22 cellular contexts compared by ENCODE assay signal in genomic region chr4:185644408-185644807, GRCh38.
DNase-seq lines count a peak whose midpoint lies in the region; ATAC-seq, FAIRE-seq and TF ChIP-seq lines count a peak whose summit lies in the region.
"Had no signal": no experiment of that assay in that cellular context is flagged by ENCODE, and none has a peak within 500 bp of the region (broad histone marks: within the 10 kb centered on the region; RNA-seq: fewer than 3 reads in every experiment).

No MANE protein-coding gene starts in this region.

- DNase-seq in left ventricle myocardium inferior (no peak), cardiac septum (ENCODE audit: low spot score) (no peak), H1 (ENCODE audit: low read depth in 1 of 2, low spot score in 2 of 2) (no peak), sigmoid colon (no peak), NCI-H1105 treated with DMSO at 0.1 percent for 48 hours (lab: John Stamatoyannopoulos, UW) (no peak)
- no peak for DNase-seq in central memory CD4-positive, alpha-beta T cell
- DNase-seq: 8988T; ACHN; Caco-2; Calu3; CD4-positive, alpha-beta T cell; CD8-positive, alpha-beta T cell; DMS79 treated with DMSO at 0.1 percent for 48 hours; GF-D8 had no signal

- no peaks in the 10 kb centered on the region for H4K20me1 ChIP-seq in H1 (replicated peaks in 1 of 2; ENCODE audit: control insufficient read depth in 1 of 2, insufficient read depth in 2 of 2, low read length in 2 of 2)
- H4K20me1 ChIP-seq: BLaER1 treated with 17β-estradiol and CSF1 and Interleukin-3, amounts not matched to agents 10 nM and 100 nM had no signal

- H3K27me3 ChIP-seq in left ventricle myocardium inferior (ENCODE audit: low read depth) (no peaks in the 10 kb centered on the region), H1 (replicated peaks in 1 of 4; ENCODE audit: control insufficient read depth in 3 of 4, extremely low read depth in 1 of 4, insufficient read depth in 3 of 4, low read length in 3 of 4) (no peaks in the 10 kb centered on the region), sigmoid colon (no peaks in the 10 kb centered on the region)

- no peak for TF ChIP-seq POLR2A in H1 (IDR thresholded peaks at IDR 0.05; ENCODE audit: control extremely low read depth in 1 of 2, low read depth in 2 of 2, low read length in 2 of 2)
- no peak for TF ChIP-seq POLR2A in sigmoid colon (IDR thresholded peaks at IDR 0.05)

- H2AK5ac ChIP-seq in H1 (ENCODE audit: low read depth, low read length), result no peak overlapping the region

- no peak overlapping the region for H4K91ac ChIP-seq in H1 (replicated peaks; ENCODE audit: insufficient read length, low read length)

- H3K4me3 ChIP-seq in left ventricle myocardium inferior (no peak overlapping the region), H1 (ENCODE audit: extremely low read depth in 1 of 4, insufficient read depth in 2 of 4, low read depth in 3 of 4, low read length in 4 of 4) (no peak overlapping the region), sigmoid colon (no peak overlapping the region)
- H3K4me3 ChIP-seq: BLaER1 treated with 17β-estradiol and CSF1 and Interleukin-3, amounts not matched to agents 10 nM and 100 nM had no signal

- peak overlapping the region; percentile 28 for H3K27ac ChIP-seq in left ventricle myocardium inferior (replicated peaks)
- no peak overlapping the region for H3K27ac ChIP-seq in H1 (ENCODE audit: low read depth, low read length)
- peak overlapping the region in 3 of 4 donors; percentile 68 to 78 (median 70) for H3K27ac ChIP-seq in sigmoid colon
- H3K27ac ChIP-seq: BLaER1 treated with 17β-estradiol and CSF1 and Interleukin-3, amounts not matched to agents 10 nM and 100 nM; C4-2B had no signal

- H2BK12ac ChIP-seq in H1 (ENCODE audit: low read depth, low read length), result no peak overlapping the region

- no peak for TF ChIP-seq RAD21 in H1 (IDR thresholded peaks at IDR 0.05 in 1 of 2, conservative IDR thresholded peaks at IDR 0.05 in 1 of 2; ENCODE audit: low read depth in 2 of 2, low read length in 2 of 2)

- TF ChIP-seq EP300 in H1 (IDR thresholded peaks at IDR 0.05; ENCODE audit: borderline replicate concordance in 1 of 2, low read depth in 2 of 2, low read length in 2 of 2) (no peak), sigmoid colon (IDR thresholded peaks at IDR 0.05) (no peak)

- no peak for FAIRE-seq in H1 (lab: Jason Lieb, UNC)
- FAIRE-seq: A204.1, D721Med, G401.6, GM12891, GM19239 had no signal

- peaks cover 0 to 2% of the 10 kb centered on the region in 2 experiments; a peak in 1 of 4 replicates for H3K79me2 ChIP-seq in H1 (ENCODE audit: control insufficient read depth in 1 of 2, insufficient read depth in 2 of 2, low read length in 2 of 2)

- no peak overlapping the region for H3K56ac ChIP-seq in H1 (replicated peaks; ENCODE audit: insufficient read length, low read depth, low read length)

- H3K23ac ChIP-seq in H1 (ENCODE audit: insufficient read length), result no peak overlapping the region

- CTCF ChIA-PET in H1 (lab: Charles Lee; ENCODE audit: partially characterized antibody), result interaction anchor here (1.5 to 2.8 kb wide), 2 partner anchors 13 to 377 kb away, joined by 5 to 7 read pairs; no protein-coding TSS in a partner anchor

- 89% methylated on average over 4 of the region's 4 CpGs; no CpG with 5 or more reads in 1 of the 2 experiments for WGBS in H1 (ENCODE audit: extremely low coverage in 1 of 2, insufficient coverage in 1 of 2, insufficient read length in 1 of 2, insufficient replicate concordance in 2 of 2, low coverage in 1 of 2, low lambda C conversion rate in 2 of 2, missing lambda C conversion rate in 1 of 2), 2 experiments
- WGBS in sigmoid colon, 2 donors, result 80 to 84% methylated on average over 4 of the region's 4 CpGs

- peaks cover 2% of the 10 kb centered on the region; the same call in 1 of the 2 replicates for H3K23me2 ChIP-seq in H1 (ENCODE audit: low read depth, low read length)

- intact Hi-C loops in left ventricle myocardium inferior (cut with micrococcal nuclease), result loop anchor here (5.0 kb wide), 2 partner anchors 378 to 393 kb away; no protein-coding TSS in a partner anchor
- intact Hi-C loops in cardiac septum (cut with DNase I), result loop anchor here (5.0 kb wide), 1 partner anchor 378 kb away; no protein-coding TSS in a partner anchor
- intact Hi-C loops in sigmoid colon (cut with DNase I), result no loop called here

- H4K5ac ChIP-seq in H1 (ENCODE audit: insufficient read length, low read depth, low read length), result no peak overlapping the region

- H3K4ac ChIP-seq in H1 (replicated peaks; ENCODE audit: insufficient read length, low read depth, low read length), result no peak overlapping the region

- no peak overlapping the region for H3K14ac ChIP-seq in H1 (ENCODE audit: insufficient read length)

- TF ChIP-seq CTCF in left ventricle myocardium inferior (IDR thresholded peaks at IDR 0.05; ENCODE audit: borderline replicate concordance) (no peak), H1 (IDR thresholded peaks at IDR 0.05; ENCODE audit: control extremely low read depth in 1 of 3, insufficient read depth in 1 of 3, low read depth in 1 of 3, low read length in 3 of 3) (no peak), sigmoid colon (IDR thresholded peaks at IDR 0.05) (no peak)

- H3K4me1 ChIP-seq in left ventricle myocardium inferior (peaks cover 41% of the 10 kb centered on the region), H1 (replicated peaks in 1 of 4; ENCODE audit: control insufficient read depth in 3 of 4, insufficient read depth in 4 of 4, low read length in 3 of 4) (peaks cover 0 to 8% (median 3%) of the 10 kb centered on the region in 4 experiments; a peak in 3 of 7 replicates), sigmoid colon (peaks cover 0 to 56% (median 39%) of the 10 kb centered on the region in 4 donors)
- H3K4me1 ChIP-seq: Caco-2 had no signal

- ATAC-seq in HG02973 (IDR thresholded peaks at IDR 0.05; ENCODE audit: unreplicated experiment), result no peak
- ATAC-seq: CD8-positive, alpha-beta T cell had no signal

- peak overlapping the region; percentile 50; the same call in 1 of the 2 replicates for H2BK20ac ChIP-seq in H1 (ENCODE audit: low read length)

- no peak overlapping the region for H2BK120ac ChIP-seq in H1 (replicated peaks; ENCODE audit: low read depth, low read length)

- POLR2A ChIA-PET in H1 (lab: Charles Lee; ENCODE audit: partially characterized antibody), result no interaction called here

- H3K36me3 ChIP-seq in left ventricle myocardium inferior, result peaks cover 62% of the 10 kb centered on the region
- peaks cover 0 to 12% (median 4%) of the 10 kb centered on the region in 4 experiments; a peak in 3 of 8 replicates for H3K36me3 ChIP-seq in H1 (ENCODE audit: control insufficient read depth in 2 of 4, insufficient read depth in 4 of 4, low read length in 3 of 4)
- peaks cover 14 to 64% (median 35%) of the 10 kb centered on the region in 4 donors for H3K36me3 ChIP-seq in sigmoid colon
- H3K36me3 ChIP-seq: BLaER1 treated with 17β-estradiol and CSF1 and Interleukin-3, amounts not matched to agents 10 nM and 100 nM had no signal

- no peak overlapping the region for H2BK15ac ChIP-seq in H1 (ENCODE audit: low read length)

- no peak overlapping the region for H2AFZ ChIP-seq in H1 (ENCODE audit: low read length)

- H2BK5ac ChIP-seq in H1 (ENCODE audit: low read depth, low read length), result no peak overlapping the region

- H3K18ac ChIP-seq in H1 (ENCODE audit: extremely low read depth, low read length), result no peak overlapping the region

- H3K9ac ChIP-seq in H1 (replicated peaks in 1 of 4; ENCODE audit: extremely low read depth in 1 of 4, low read depth in 3 of 4, low read length in 3 of 4), result no peak overlapping the region; a peak in 1 of 7 replicates
- H3K9ac ChIP-seq: BLaER1 treated with 17β-estradiol and CSF1 and Interleukin-3, amounts not matched to agents 10 nM and 100 nM had no signal

- no peak overlapping the region; a peak in 1 of 4 replicates for H3K4me2 ChIP-seq in H1 (ENCODE audit: insufficient read depth in 1 of 2, low read depth in 2 of 2, low read length in 2 of 2)

- H4K8ac ChIP-seq in H1 (ENCODE audit: extremely low read depth, insufficient read depth, low read length), result no peak overlapping the region

- no peaks in the 10 kb centered on the region for H3K79me1 ChIP-seq in H1 (ENCODE audit: low read depth, low read length)

- no peaks in the 10 kb centered on the region for H3K9me3 ChIP-seq in left ventricle myocardium inferior (replicated peaks)
- H3K9me3 ChIP-seq in H1 (ENCODE audit: insufficient read depth in 2 of 2, low read depth in 1 of 2, low read length in 1 of 2), result no peaks in the 10 kb centered on the region
- no peaks in the 10 kb centered on the region for H3K9me3 ChIP-seq in sigmoid colon
- H3K9me3 ChIP-seq: BLaER1 treated with 17β-estradiol and CSF1 and Interleukin-3, amounts not matched to agents 10 nM and 100 nM; Caco-2 had no signal

TF ChIP-seq in H1, 55 proteins besides CTCF, POLR2A, EP300 and RAD21:
- TF ChIP-seq RBBP5 (IDR thresholded peaks at IDR 0.05; ENCODE audit: borderline replicate concordance, low read depth, low read length) (no peak), NRF1 (IDR thresholded peaks at IDR 0.05; ENCODE audit: low read depth, low read length) (no peak), BACH1 (IDR thresholded peaks at IDR 0.05; ENCODE audit: low read length) (no peak), BCL11A (IDR thresholded peaks at IDR 0.05; ENCODE audit: low read depth in 2 of 2, low read length in 2 of 2) (no peak)
